In genomic region chr2:237324446-237325236, GRCh38 we compare ENCODE assay signal across 13 cellular contexts.
DNase-seq lines count a peak whose midpoint lies in the region; ATAC-seq and TF ChIP-seq lines count a peak whose summit lies in the region.
"Had no signal": no experiment of that assay in that cellular context is flagged by ENCODE, and none has a peak within 500 bp of the region (broad histone marks: within the 10 kb centered on the region; RNA-seq: fewer than 3 reads in every experiment).

No MANE protein-coding gene starts in this region.

- ATAC-seq in HG03460 (IDR thresholded peaks at IDR 0.05; ENCODE audit: unreplicated experiment) (no peak), HG03108 (IDR thresholded peaks at IDR 0.05; ENCODE audit: unreplicated experiment) (no peak), HG02678 (IDR thresholded peaks at IDR 0.05; ENCODE audit: unreplicated experiment) (no peak)
- ATAC-seq: activated T-helper 17 cell treated with anti-CD3 and anti-CD28 coated beads, Interleukin-2, amount 50 U/mL, for 72 hours had no signal

- intact Hi-C loops in sigmoid colon (cut with DNase I) = loop anchor here (1.0 to 2.0 kb wide), 2 partner anchors 8 to 54 kb away; no protein-coding TSS in a partner anchor

- no peaks in the 10 kb centered on the region for H3K9me3 ChIP-seq in sigmoid colon
- H3K9me3 ChIP-seq: HAP-1 had no signal

- TF ChIP-seq CTCF in fibroblast of the aortic adventitia (IDR thresholded peaks at IDR 0.05; ENCODE audit: insufficient read depth, low read length) = no peak
- no peak for TF ChIP-seq CTCF in sigmoid colon (IDR thresholded peaks at IDR 0.05)

- peak; percentile 38 for DNase-seq in COLO668 (lab: John Stamatoyannopoulos, UW; ENCODE audit: unreplicated experiment)
- DNase-seq in NCI-H460 (ENCODE audit: extremely low read depth, low read depth) = peak; percentile 14
- DNase-seq in fibroblast of the aortic adventitia (ENCODE audit: low read depth) = peak; percentile 90
- peak; percentile 96 for DNase-seq in sigmoid colon
- DNase-seq in activated gamma-delta T cell treated with Interleukin-2 at 50 U/mL for 16 hours = no peak
- DNase-seq: activated CD4-positive, CD25-positive, alpha-beta regulatory T cell treated with anti-CD3 and anti-CD28 coated beads, Interleukin-2, amount 50 U/mL, for 72 hours; cerebellar nuclear complex; NCI-H524 had no signal

- H3K4me3 ChIP-seq in fibroblast of the aortic adventitia (ENCODE audit: low read depth, low read length) = no peak overlapping the region
- H3K4me3 ChIP-seq in sigmoid colon = no peak overlapping the region
- H3K4me3 ChIP-seq: HAP-1 had no signal

- peaks cover 0 to 100% (median 93%) of the 10 kb centered on the region in 4 donors for H3K4me1 ChIP-seq in sigmoid colon
- H3K4me1 ChIP-seq: HAP-1 had no signal

- H3K36me3 ChIP-seq in sigmoid colon = peaks cover 0 to 26% (median 9%) of the 10 kb centered on the region in 4 donors
- H3K36me3 ChIP-seq: HAP-1 had no signal

- H3K27ac ChIP-seq in sigmoid colon = peak overlapping the region; percentile 91 to 98 (median 95)

- no peaks in the 10 kb centered on the region for H3K27me3 ChIP-seq in sigmoid colon

- peak; percentile 77 to 95 (median 84) for TF ChIP-seq EP300 in sigmoid colon (IDR thresholded peaks at IDR 0.05)

- 72 to 78% methylated on average over 16 of the region's 16 CpGs for WGBS in sigmoid colon, 2 donors

- TF ChIP-seq POLR2A in sigmoid colon (IDR thresholded peaks at IDR 0.05) = no peak
